ENCODE assay signal across 8 cellular contexts in genomic region chr22:38793721-38794466, GRCh38. TPM values are rescaled to one million over a fixed set of nuclear protein-coding genes. Genes with fewer than 3 reads are reported as not detected.
DNase-seq lines count a peak whose midpoint lies in the region; ATAC-seq, FAIRE-seq and TF ChIP-seq lines count a peak whose summit lies in the region.

Gene DNAL4, minus strand, starts transcription at chr22:38794143. Its CDS starts 11,412 bp downstream, at chr22:38782731.

- POLR2A ChIA-PET in AG04449 (lab: Yijun Ruan, JAX) = no interaction called here

- H3K9ac ChIP-seq in iPS-20b (ENCODE audit: low read depth, low read length) (peak within 1 kb of the TSS; percentile 71; the same call in 1 of the 2 replicates), skeletal muscle tissue (ENCODE audit: low read depth in 1 of 3, low read length in 3 of 3) (peak within 1 kb of the TSS; percentile 85 to 86 (median 85))

- peaks cover 4% of the 10 kb centered on the region; the same call in 1 of the 2 replicates for H3K4me1 ChIP-seq in iPS-20b (ENCODE audit: insufficient read depth, low read length)
- peaks cover 6 to 18% (median 12%) of the 10 kb centered on the region in 3 donors for H3K4me1 ChIP-seq in skeletal muscle tissue (ENCODE audit: control insufficient read depth in 3 of 3, insufficient read depth in 3 of 3, low read length in 3 of 3)

- no peak within 1 kb of the TSS for H3K27ac ChIP-seq in iPS-20b (ENCODE audit: low read length)
- H3K27ac ChIP-seq in skeletal muscle tissue (ENCODE audit: low read depth, low read length) = peak within 1 kb of the TSS; percentile 70

- H3K36me3 ChIP-seq in bronchial epithelial cell (ENCODE audit: control insufficient read depth, insufficient read depth, low read length) (peaks cover 2% of the 10 kb centered on the region), iPS-20b (ENCODE audit: insufficient read depth, low read depth, low read length) (no peaks in the 10 kb centered on the region; the same call in 1 of the 2 replicates), skeletal muscle tissue (ENCODE audit: control insufficient read depth in 3 of 3, insufficient read depth in 3 of 3, low read length in 3 of 3) (peaks cover 0 to 7% (median 7%) of the 10 kb centered on the region in 3 donors)

- peak; percentile 94 for DNase-seq in AG04449 (ENCODE audit: low read depth, low spot score)
- peak; percentile 97 for DNase-seq in NCI-H2227 (lab: John Stamatoyannopoulos, UW; ENCODE audit: unreplicated experiment)
- DNase-seq in bronchial epithelial cell (ENCODE audit: low read depth) = peak; percentile 98

- peak; percentile 93 for ATAC-seq in GM18909 (IDR thresholded peaks at IDR 0.05; ENCODE audit: poor library complexity, unreplicated experiment)
- ATAC-seq in HG03159 (IDR thresholded peaks at IDR 0.05; ENCODE audit: unreplicated experiment) = peak; percentile 93

- no peaks in the 10 kb centered on the region for H3K9me3 ChIP-seq in iPS-20b (ENCODE audit: insufficient read depth, low read depth, low read length)
- H3K9me3 ChIP-seq in skeletal muscle tissue (ENCODE audit: control insufficient read depth in 3 of 3, low read length in 3 of 3) = no peaks in the 10 kb centered on the region

- no peak for TF ChIP-seq CTCF in AG04449 (IDR thresholded peaks at IDR 0.05; ENCODE audit: insufficient read depth, low read length, missing control alignments)
- TF ChIP-seq CTCF in WI38 (IDR thresholded peaks at IDR 0.05; ENCODE audit: low read depth, low read length) = no peak
- TF ChIP-seq CTCF in bronchial epithelial cell (IDR thresholded peaks at IDR 0.05; ENCODE audit: insufficient read depth, low read length, severe bottlenecking) = no peak

- CTCF ChIA-PET in AG04449 (lab: Yijun Ruan, JAX) = interaction anchor here (0.6 to 5.6 kb wide), 2 partner anchors 25 to 76 kb away, joined by 3 to 29 read pairs; no protein-coding TSS in a partner anchor

- H3K4me3 ChIP-seq in AG04449 (ENCODE audit: low read depth, low read length) (peak within 1 kb of the TSS; percentile 66), WI38 (ENCODE audit: low read depth, low read length) (peak within 1 kb of the TSS; percentile 84), bronchial epithelial cell (ENCODE audit: low read depth, low read length) (peak within 1 kb of the TSS; percentile 82), iPS-20b (ENCODE audit: low read length) (peak within 1 kb of the TSS; percentile 85), skeletal muscle tissue (ENCODE audit: low read length in 3 of 3) (peak within 1 kb of the TSS; percentile 82 to 88 (median 87))

- H3K27me3 ChIP-seq in bronchial epithelial cell (ENCODE audit: control insufficient read depth, insufficient read depth, low read length) = no peaks in the 10 kb centered on the region
- H3K27me3 ChIP-seq in iPS-20b (ENCODE audit: insufficient read depth, low read length) = peaks cover 18% of the 10 kb centered on the region
- H3K27me3 ChIP-seq in skeletal muscle tissue (ENCODE audit: control insufficient read depth in 3 of 3, insufficient read depth in 3 of 3, low read length in 3 of 3) = peaks cover 3 to 15% (median 14%) of the 10 kb centered on the region in 3 donors

- FAIRE-seq in bronchial epithelial cell (lab: Jason Lieb, UNC) = peak; percentile 83

RNA-seq across cellular contexts. Expression of gene DNAL4, which starts in this region (rescaled TPM):
- total RNA-seq in bronchial epithelial cell (32.6 and 44.3 TPM in 2 replicates), skeletal muscle tissue (12.0 TPM)
